Comparison of ENCODE assay signal across 1 cellular context in the genomic region with DNA sequence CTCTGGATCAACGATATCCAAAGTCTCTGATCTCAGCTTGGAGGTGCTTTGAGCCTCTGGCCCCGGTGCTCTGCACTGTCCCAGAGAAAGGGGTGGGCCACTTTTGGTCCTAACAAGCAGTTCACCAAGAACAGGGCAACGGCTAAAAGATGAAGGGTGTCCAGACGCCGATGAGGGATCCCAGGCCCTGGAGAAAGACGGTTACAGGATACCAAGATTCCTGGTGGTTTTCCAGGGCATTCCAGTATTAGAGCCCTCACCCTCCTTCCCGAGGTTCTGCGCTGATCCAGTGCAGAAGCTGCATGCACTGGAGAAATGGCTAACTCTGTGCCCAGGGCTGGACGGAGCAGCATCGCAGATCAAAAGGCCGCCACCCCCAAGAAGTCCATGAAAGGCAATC.
TF ChIP-seq lines count a peak whose summit lies in the region.

No MANE protein-coding gene starts in this region.

TF ChIP-seq in HEK293, 187 proteins besides CTCF, POLR2A, EP300 and RAD21:
- TF ChIP-seq, protein P1, sequence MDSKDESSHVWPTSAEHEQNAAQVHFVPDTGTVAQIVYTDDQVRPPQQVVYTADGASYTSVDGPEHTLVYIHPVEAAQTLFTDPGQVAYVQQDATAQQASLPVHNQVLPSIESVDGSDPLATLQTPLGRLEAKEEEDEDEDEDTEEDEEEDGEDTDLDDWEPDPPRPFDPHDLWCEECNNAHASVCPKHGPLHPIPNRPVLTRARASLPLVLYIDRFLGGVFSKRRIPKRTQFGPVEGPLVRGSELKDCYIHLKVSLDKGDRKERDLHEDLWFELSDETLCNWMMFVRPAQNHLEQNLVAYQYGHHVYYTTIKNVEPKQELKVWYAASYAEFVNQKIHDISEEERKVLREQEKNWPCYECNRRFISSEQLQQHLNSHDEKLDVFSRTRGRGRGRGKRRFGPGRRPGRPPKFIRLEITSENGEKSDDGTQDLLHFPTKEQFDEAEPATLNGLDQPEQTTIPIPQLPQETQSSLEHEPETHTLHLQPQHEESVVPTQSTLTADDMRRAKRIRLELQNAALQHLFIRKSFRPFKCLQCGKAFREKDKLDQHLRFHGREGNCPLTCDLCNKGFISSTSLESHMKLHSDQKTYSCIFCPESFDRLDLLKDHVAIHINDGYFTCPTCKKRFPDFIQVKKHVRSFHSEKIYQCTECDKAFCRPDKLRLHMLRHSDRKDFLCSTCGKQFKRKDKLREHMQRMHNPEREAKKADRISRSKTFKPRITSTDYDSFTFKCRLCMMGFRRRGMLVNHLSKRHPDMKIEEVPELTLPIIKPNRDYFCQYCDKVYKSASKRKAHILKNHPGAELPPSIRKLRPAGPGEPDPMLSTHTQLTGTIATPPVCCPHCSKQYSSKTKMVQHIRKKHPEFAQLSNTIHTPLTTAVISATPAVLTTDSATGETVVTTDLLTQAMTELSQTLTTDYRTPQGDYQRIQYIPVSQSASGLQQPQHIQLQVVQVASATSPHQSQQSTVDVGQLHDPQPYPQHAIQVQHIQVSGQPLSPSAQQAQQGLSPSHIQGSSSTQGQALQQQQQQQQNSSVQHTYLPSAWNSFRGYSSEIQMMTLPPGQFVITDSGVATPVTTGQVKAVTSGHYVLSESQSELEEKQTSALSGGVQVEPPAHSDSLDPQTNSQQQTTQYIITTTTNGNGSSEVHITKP (tag by site-specific recombination; IDR thresholded peaks at IDR 0.05): peak; percentile 57
- TF ChIP-seq ZNF501 (tag by site-specific recombination; IDR thresholded peaks at IDR 0.05): no peak
TF ChIP-seq in HEK293: peak in this region for 1.
